In the genomic region with DNA sequence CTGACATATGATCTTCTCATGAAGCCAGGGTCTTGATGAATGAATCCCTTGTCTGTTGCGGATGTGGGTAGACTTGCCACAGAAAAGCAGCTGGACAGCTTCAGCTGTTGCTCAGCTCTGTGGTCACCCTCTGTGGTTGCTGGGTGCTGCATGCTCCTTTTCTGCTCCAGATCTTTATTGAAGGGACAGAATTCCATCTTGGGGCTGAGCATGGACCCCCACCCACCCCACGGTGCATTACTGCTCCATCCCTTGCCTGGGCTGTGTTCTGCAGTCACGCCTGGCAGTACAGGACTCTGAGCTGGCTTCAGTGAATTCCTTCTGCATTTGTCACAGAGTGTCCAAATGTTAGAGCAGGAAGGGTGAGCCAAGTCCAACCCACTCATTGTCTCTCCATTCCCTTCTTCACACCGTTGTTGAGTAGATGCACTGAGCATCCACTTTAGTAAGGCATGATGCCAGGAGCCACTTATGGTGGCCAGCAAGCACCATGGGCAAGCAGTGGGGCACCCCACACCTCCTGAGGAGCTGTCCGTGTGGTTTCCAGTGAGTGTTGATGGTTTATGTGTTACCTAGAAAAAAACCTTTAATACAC, we compare ENCODE assay signal across 2 cellular contexts.
TF ChIP-seq lines count a peak whose summit lies in the region.

No MANE protein-coding gene starts in this region.

TF ChIP-seq in Ishikawa, 13 proteins besides CTCF, POLR2A, EP300 and RAD21 (continued from another document):
- TF ChIP-seq, protein P1, sequence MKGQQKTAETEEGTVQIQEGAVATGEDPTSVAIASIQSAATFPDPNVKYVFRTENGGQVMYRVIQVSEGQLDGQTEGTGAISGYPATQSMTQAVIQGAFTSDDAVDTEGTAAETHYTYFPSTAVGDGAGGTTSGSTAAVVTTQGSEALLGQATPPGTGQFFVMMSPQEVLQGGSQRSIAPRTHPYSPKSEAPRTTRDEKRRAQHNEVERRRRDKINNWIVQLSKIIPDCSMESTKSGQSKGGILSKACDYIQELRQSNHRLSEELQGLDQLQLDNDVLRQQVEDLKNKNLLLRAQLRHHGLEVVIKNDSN (IDR thresholded peaks at IDR 0.05), result no peak
- TF ChIP-seq CEBPB (IDR thresholded peaks at IDR 0.05), result no peak
- peak; percentile 49; the same call in 1 of the 2 replicates for TF ChIP-seq FOXM1 (IDR thresholded peaks at IDR 0.05; ENCODE audit: borderline replicate concordance, low read depth)
- TF ChIP-seq EGR1 (IDR thresholded peaks at IDR 0.05), result no peak
- TF ChIP-seq TCF12 (IDR thresholded peaks at IDR 0.05; ENCODE audit: low read depth), result peak; percentile 87
- TF ChIP-seq, protein P2, sequence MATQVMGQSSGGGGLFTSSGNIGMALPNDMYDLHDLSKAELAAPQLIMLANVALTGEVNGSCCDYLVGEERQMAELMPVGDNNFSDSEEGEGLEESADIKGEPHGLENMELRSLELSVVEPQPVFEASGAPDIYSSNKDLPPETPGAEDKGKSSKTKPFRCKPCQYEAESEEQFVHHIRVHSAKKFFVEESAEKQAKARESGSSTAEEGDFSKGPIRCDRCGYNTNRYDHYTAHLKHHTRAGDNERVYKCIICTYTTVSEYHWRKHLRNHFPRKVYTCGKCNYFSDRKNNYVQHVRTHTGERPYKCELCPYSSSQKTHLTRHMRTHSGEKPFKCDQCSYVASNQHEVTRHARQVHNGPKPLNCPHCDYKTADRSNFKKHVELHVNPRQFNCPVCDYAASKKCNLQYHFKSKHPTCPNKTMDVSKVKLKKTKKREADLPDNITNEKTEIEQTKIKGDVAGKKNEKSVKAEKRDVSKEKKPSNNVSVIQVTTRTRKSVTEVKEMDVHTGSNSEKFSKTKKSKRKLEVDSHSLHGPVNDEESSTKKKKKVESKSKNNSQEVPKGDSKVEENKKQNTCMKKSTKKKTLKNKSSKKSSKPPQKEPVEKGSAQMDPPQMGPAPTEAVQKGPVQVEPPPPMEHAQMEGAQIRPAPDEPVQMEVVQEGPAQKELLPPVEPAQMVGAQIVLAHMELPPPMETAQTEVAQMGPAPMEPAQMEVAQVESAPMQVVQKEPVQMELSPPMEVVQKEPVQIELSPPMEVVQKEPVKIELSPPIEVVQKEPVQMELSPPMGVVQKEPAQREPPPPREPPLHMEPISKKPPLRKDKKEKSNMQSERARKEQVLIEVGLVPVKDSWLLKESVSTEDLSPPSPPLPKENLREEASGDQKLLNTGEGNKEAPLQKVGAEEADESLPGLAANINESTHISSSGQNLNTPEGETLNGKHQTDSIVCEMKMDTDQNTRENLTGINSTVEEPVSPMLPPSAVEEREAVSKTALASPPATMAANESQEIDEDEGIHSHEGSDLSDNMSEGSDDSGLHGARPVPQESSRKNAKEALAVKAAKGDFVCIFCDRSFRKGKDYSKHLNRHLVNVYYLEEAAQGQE (IDR thresholded peaks at IDR 0.05; ENCODE audit: low read depth), result 0 out of 2 replicates have a peak, but pooled peaks have one; percentile 8
- TF ChIP-seq, protein P3, sequence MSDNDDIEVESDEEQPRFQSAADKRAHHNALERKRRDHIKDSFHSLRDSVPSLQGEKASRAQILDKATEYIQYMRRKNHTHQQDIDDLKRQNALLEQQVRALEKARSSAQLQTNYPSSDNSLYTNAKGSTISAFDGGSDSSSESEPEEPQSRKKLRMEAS (IDR thresholded peaks at IDR 0.05), result no peak
- TF ChIP-seq NFIC (IDR thresholded peaks at IDR 0.05), result peak; percentile 96

TF ChIP-seq in GM12878, 131 proteins besides CTCF, POLR2A, EP300 and RAD21 (continued from another document and continues in another):
- TF ChIP-seq, protein P4, sequence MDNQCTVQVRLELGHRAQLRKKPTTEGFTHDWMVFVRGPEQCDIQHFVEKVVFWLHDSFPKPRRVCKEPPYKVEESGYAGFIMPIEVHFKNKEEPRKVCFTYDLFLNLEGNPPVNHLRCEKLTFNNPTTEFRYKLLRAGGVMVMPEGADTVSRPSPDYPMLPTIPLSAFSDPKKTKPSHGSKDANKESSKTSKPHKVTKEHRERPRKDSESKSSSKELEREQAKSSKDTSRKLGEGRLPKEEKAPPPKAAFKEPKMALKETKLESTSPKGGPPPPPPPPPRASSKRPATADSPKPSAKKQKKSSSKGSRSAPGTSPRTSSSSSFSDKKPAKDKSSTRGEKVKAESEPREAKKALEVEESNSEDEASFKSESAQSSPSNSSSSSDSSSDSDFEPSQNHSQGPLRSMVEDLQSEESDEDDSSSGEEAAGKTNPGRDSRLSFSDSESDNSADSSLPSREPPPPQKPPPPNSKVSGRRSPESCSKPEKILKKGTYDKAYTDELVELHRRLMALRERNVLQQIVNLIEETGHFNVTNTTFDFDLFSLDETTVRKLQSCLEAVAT (IDR thresholded peaks at IDR 0.05), result no peak
- TF ChIP-seq, protein P5, sequence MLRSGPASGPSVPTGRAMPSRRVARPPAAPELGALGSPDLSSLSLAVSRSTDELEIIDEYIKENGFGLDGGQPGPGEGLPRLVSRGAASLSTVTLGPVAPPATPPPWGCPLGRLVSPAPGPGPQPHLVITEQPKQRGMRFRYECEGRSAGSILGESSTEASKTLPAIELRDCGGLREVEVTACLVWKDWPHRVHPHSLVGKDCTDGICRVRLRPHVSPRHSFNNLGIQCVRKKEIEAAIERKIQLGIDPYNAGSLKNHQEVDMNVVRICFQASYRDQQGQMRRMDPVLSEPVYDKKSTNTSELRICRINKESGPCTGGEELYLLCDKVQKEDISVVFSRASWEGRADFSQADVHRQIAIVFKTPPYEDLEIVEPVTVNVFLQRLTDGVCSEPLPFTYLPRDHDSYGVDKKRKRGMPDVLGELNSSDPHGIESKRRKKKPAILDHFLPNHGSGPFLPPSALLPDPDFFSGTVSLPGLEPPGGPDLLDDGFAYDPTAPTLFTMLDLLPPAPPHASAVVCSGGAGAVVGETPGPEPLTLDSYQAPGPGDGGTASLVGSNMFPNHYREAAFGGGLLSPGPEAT (IDR thresholded peaks at IDR 0.05; ENCODE audit: low read depth), result no peak
- TF ChIP-seq SUZ12 (IDR thresholded peaks at IDR 0.05; ENCODE audit: unreplicated experiment) (no peak), SIN3A (IDR thresholded peaks at IDR 0.05; ENCODE audit: low read depth, low read length) (no peak), BHLHE40 (IDR thresholded peaks at IDR 0.05; ENCODE audit: borderline replicate concordance in 1 of 2, low read depth in 2 of 2, low read length in 1 of 2) (no peak), TCF12 (IDR thresholded peaks at IDR 0.05; ENCODE audit: low read depth, low read length) (peak; percentile 89; the same call in 1 of the 2 replicates), ZNF24 (IDR thresholded peaks at IDR 0.05) (no peak), PAX8 (IDR thresholded peaks at IDR 0.05) (no peak), RELA (IDR thresholded peaks at IDR 0.05; ENCODE audit: borderline replicate concordance, partially characterized antibody) (no peak), STAT3 (IDR thresholded peaks at IDR 0.05; ENCODE audit: low read depth, low read length) (no peak), SRF (IDR thresholded peaks at IDR 0.05; ENCODE audit: low read depth in 2 of 2, low read length in 2 of 2) (no peak), ZNF217 (IDR thresholded peaks at IDR 0.05) (no peak), NFIC (IDR thresholded peaks at IDR 0.05; ENCODE audit: low read depth, low read length) (no peak), GATAD2B (conservative IDR thresholded peaks at IDR 0.05; ENCODE audit: low read depth) (no peak), HDAC6 (IDR thresholded peaks at IDR 0.05; ENCODE audit: unreplicated experiment) (no peak), JUNB (IDR thresholded peaks at IDR 0.05) (no peak), SMAD1 (IDR thresholded peaks at IDR 0.05; ENCODE audit: low read depth, partially characterized antibody) (no peak), STAT1 (conservative IDR thresholded peaks at IDR 0.05) (no peak), ZSCAN29 (IDR thresholded peaks at IDR 0.05) (no peak), DPF2 (IDR thresholded peaks at IDR 0.05) (peak; percentile 57; the same call in 1 of the 2 replicates), FOXK2 (IDR thresholded peaks at IDR 0.05) (no peak), KAT2A (conservative IDR thresholded peaks at IDR 0.05; ENCODE audit: control insufficient read depth, low read depth, low read length) (no peak), NFXL1 (IDR thresholded peaks at IDR 0.05; ENCODE audit: borderline replicate concordance) (no peak)
- TF ChIP-seq, protein P6, sequence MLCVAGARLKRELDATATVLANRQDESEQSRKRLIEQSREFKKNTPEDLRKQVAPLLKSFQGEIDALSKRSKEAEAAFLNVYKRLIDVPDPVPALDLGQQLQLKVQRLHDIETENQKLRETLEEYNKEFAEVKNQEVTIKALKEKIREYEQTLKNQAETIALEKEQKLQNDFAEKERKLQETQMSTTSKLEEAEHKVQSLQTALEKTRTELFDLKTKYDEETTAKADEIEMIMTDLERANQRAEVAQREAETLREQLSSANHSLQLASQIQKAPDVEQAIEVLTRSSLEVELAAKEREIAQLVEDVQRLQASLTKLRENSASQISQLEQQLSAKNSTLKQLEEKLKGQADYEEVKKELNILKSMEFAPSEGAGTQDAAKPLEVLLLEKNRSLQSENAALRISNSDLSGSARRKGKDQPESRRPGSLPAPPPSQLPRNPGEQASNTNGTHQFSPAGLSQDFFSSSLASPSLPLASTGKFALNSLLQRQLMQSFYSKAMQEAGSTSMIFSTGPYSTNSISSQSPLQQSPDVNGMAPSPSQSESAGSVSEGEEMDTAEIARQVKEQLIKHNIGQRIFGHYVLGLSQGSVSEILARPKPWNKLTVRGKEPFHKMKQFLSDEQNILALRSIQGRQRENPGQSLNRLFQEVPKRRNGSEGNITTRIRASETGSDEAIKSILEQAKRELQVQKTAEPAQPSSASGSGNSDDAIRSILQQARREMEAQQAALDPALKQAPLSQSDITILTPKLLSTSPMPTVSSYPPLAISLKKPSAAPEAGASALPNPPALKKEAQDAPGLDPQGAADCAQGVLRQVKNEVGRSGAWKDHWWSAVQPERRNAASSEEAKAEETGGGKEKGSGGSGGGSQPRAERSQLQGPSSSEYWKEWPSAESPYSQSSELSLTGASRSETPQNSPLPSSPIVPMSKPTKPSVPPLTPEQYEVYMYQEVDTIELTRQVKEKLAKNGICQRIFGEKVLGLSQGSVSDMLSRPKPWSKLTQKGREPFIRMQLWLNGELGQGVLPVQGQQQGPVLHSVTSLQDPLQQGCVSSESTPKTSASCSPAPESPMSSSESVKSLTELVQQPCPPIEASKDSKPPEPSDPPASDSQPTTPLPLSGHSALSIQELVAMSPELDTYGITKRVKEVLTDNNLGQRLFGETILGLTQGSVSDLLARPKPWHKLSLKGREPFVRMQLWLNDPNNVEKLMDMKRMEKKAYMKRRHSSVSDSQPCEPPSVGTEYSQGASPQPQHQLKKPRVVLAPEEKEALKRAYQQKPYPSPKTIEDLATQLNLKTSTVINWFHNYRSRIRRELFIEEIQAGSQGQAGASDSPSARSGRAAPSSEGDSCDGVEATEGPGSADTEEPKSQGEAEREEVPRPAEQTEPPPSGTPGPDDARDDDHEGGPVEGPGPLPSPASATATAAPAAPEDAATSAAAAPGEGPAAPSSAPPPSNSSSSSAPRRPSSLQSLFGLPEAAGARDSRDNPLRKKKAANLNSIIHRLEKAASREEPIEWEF (IDR thresholded peaks at IDR 0.05; ENCODE audit: insufficient replicate concordance, low read depth, low read length), result no peak
- TF ChIP-seq, protein P7, sequence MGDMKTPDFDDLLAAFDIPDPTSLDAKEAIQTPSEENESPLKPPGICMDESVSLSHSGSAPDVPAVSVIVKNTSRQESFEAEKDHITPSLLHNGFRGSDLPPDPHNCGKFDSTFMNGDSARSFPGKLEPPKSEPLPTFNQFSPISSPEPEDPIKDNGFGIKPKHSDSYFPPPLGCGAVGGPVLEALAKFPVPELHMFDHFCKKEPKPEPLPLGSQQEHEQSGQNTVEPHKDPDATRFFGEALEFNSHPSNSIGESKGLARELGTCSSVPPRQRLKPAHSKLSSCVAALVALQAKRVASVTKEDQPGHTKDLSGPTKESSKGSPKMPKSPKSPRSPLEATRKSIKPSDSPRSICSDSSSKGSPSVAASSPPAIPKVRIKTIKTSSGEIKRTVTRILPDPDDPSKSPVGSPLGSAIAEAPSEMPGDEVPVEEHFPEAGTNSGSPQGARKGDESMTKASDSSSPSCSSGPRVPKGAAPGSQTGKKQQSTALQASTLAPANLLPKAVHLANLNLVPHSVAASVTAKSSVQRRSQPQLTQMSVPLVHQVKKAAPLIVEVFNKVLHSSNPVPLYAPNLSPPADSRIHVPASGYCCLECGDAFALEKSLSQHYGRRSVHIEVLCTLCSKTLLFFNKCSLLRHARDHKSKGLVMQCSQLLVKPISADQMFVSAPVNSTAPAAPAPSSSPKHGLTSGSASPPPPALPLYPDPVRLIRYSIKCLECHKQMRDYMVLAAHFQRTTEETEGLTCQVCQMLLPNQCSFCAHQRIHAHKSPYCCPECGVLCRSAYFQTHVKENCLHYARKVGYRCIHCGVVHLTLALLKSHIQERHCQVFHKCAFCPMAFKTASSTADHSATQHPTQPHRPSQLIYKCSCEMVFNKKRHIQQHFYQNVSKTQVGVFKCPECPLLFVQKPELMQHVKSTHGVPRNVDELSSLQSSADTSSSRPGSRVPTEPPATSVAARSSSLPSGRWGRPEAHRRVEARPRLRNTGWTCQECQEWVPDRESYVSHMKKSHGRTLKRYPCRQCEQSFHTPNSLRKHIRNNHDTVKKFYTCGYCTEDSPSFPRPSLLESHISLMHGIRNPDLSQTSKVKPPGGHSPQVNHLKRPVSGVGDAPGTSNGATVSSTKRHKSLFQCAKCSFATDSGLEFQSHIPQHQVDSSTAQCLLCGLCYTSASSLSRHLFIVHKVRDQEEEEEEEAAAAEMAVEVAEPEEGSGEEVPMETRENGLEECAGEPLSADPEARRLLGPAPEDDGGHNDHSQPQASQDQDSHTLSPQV (IDR thresholded peaks at IDR 0.05), result no peak
- TF ChIP-seq, protein P8, sequence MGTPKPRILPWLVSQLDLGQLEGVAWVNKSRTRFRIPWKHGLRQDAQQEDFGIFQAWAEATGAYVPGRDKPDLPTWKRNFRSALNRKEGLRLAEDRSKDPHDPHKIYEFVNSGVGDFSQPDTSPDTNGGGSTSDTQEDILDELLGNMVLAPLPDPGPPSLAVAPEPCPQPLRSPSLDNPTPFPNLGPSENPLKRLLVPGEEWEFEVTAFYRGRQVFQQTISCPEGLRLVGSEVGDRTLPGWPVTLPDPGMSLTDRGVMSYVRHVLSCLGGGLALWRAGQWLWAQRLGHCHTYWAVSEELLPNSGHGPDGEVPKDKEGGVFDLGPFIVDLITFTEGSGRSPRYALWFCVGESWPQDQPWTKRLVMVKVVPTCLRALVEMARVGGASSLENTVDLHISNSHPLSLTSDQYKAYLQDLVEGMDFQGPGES (IDR thresholded peaks at IDR 0.05), result no peak
- TF ChIP-seq, protein P9, sequence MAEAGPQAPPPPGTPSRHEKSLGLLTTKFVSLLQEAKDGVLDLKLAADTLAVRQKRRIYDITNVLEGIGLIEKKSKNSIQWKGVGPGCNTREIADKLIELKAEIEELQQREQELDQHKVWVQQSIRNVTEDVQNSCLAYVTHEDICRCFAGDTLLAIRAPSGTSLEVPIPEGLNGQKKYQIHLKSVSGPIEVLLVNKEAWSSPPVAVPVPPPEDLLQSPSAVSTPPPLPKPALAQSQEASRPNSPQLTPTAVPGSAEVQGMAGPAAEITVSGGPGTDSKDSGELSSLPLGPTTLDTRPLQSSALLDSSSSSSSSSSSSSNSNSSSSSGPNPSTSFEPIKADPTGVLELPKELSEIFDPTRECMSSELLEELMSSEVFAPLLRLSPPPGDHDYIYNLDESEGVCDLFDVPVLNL (IDR thresholded peaks at IDR 0.05; ENCODE audit: low read depth, low read length), result no peak
- TF ChIP-seq, protein P10, sequence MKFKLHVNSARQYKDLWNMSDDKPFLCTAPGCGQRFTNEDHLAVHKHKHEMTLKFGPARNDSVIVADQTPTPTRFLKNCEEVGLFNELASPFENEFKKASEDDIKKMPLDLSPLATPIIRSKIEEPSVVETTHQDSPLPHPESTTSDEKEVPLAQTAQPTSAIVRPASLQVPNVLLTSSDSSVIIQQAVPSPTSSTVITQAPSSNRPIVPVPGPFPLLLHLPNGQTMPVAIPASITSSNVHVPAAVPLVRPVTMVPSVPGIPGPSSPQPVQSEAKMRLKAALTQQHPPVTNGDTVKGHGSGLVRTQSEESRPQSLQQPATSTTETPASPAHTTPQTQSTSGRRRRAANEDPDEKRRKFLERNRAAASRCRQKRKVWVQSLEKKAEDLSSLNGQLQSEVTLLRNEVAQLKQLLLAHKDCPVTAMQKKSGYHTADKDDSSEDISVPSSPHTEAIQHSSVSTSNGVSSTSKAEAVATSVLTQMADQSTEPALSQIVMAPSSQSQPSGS (IDR thresholded peaks at IDR 0.05; ENCODE audit: low read length), result no peak
